Comparison of ENCODE assay signal across 8 cellular contexts in the genomic region with DNA sequence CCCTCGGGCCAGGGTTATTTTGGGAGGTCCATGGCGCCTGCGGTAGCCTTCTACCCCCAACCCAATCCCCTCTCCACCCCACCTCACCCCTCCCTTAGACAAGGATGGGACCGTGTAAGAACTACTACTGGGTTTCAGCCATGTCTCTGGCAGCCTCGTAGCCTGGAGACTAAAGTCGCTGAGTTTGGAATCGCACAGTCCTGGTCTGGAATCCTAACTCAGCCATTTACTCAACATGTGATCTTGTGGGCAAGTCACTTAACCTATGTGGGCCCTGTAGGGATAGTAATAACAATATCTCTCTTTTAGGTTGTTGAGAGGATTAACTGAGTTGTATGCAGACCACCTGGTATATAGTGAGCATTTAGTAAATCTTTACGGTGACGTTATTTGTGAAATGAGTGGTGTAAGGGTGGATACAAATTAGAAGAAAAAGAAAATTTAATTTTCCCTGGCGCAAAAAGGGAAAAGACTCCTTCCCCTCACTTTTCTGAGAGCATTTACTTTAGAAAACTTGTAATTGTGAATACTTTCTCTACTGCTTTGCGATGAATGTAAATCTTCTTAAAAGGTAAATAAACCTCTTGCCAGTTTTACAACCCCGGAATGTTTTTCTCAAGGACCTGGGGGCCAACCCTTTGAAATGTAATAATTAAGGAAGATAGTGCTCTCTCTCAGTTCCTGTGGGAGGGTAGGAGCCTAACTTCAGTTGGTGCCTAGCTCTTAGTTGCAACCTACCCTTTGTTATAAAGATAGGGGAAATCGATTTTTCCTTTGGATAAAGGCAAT. TPM values are rescaled to one million over a fixed set of nuclear protein-coding genes. Genes with fewer than 3 reads are reported as not detected.
DNase-seq lines count a peak whose midpoint lies in the region; ATAC-seq and TF ChIP-seq lines count a peak whose summit lies in the region.

No MANE protein-coding gene starts in this region.

- H3K79me1 ChIP-seq in neuronal stem cell (ENCODE audit: low read depth, low read length): peaks cover 4% of the 10 kb centered on the region

- peak overlapping the region; percentile 76 for H3K18ac ChIP-seq in neuronal stem cell (ENCODE audit: low read length)

- peaks cover 12% of the 10 kb centered on the region; the same call in 1 of the 2 replicates for H3K36me3 ChIP-seq in SJCRH30
- H3K36me3 ChIP-seq in esophagus squamous epithelium: peaks cover 9 to 26% (median 12%) of the 10 kb centered on the region in 3 donors
- peaks cover 22 to 26% of the 10 kb centered on the region in 2 donors for H3K36me3 ChIP-seq in neuronal stem cell (replicated peaks in 1 of 2; ENCODE audit: control insufficient read depth in 2 of 2, insufficient read depth in 2 of 2, low read length in 2 of 2)

- peak overlapping the region; percentile 62 for H2BK5ac ChIP-seq in neuronal stem cell (ENCODE audit: low read length)

- H3K4me1 ChIP-seq in SJCRH30 (peaks cover 3% of the 10 kb centered on the region; the same call in 1 of the 2 replicates), esophagus squamous epithelium (peaks cover 4 to 34% (median 14%) of the 10 kb centered on the region in 3 donors), neuronal stem cell (ENCODE audit: control insufficient read depth in 2 of 2, insufficient read depth in 1 of 2, low read depth in 1 of 2, low read length in 2 of 2) (peaks cover 0 to 8% of the 10 kb centered on the region in 2 donors)

- H3K9ac ChIP-seq in neuronal stem cell (ENCODE audit: low read depth, low read length, poor library complexity): no peak overlapping the region

- H3K9me3 ChIP-seq in SJCRH30 (replicated peaks) (no peaks in the 10 kb centered on the region), esophagus squamous epithelium (no peaks in the 10 kb centered on the region), neuronal stem cell (replicated peaks in 1 of 2; ENCODE audit: control insufficient read depth in 2 of 2, insufficient read depth in 1 of 2, low read depth in 1 of 2, low read length in 2 of 2) (no peaks in the 10 kb centered on the region)

- peak overlapping the region; percentile 78 for H3K27ac ChIP-seq in SJCRH30
- H3K27ac ChIP-seq in esophagus squamous epithelium: peak overlapping the region; percentile 87 to 96 (median 91)
- H3K27ac ChIP-seq in neuronal stem cell (replicated peaks; ENCODE audit: low read length): peak overlapping the region; percentile 78

- no peak for TF ChIP-seq POLR2A in esophagus squamous epithelium (IDR thresholded peaks at IDR 0.05)

- H3K4me3 ChIP-seq in SJCRH30 (peak overlapping the region; percentile 87), esophagus squamous epithelium (peak overlapping the region; percentile 69 to 97 (median 81)), neuronal stem cell (ENCODE audit: low read length in 2 of 2) (peak overlapping the region; percentile 71 to 78)

- H4K91ac ChIP-seq in neuronal stem cell (ENCODE audit: low read depth, low read length, poor library complexity): peak overlapping the region; percentile 90

- no peak for TF ChIP-seq CTCF in esophagus squamous epithelium (IDR thresholded peaks at IDR 0.05)

- no peak overlapping the region for H2BK12ac ChIP-seq in neuronal stem cell (ENCODE audit: low read length)

- peak; percentile 31 for DNase-seq in AG08396 (ENCODE audit: low spot score)
- DNase-seq in SJCRH30: no peak
- no peak for DNase-seq in esophagus squamous epithelium (lab: John Stamatoyannopoulos, UW)
- DNase-seq in neuronal stem cell (ENCODE audit: low spot score): no peak
- no peak for DNase-seq in posterior cingulate gyrus
- DNase-seq in hepatic stellate cell (ENCODE audit: low spot score): no peak

- intact Hi-C loops in esophagus squamous epithelium (cut with DNase I) (no loop called here), posterior cingulate gyrus (cut with DNase I) (loop anchor here (2.0 kb wide), 1 partner anchor 14 kb away; a partner anchor contains a TSS)

- H3K23ac ChIP-seq in neuronal stem cell (ENCODE audit: low read depth, low read length, poor library complexity): peak overlapping the region; percentile 81

- ATAC-seq in GM18868 (IDR thresholded peaks at IDR 0.05; ENCODE audit: unreplicated experiment) (peak; percentile 41), HG03280 (IDR thresholded peaks at IDR 0.05; ENCODE audit: unreplicated experiment) (peak; percentile 35)

- no peak overlapping the region for H2AK5ac ChIP-seq in neuronal stem cell (ENCODE audit: low read depth, low read length)

- WGBS in esophagus squamous epithelium, 2 donors: 47 to 51% methylated on average over 10 of the region's 13 CpGs
- no CpG with 5 or more reads among the region's 13 CpGs for WGBS in neuronal stem cell (ENCODE audit: extremely low coverage in 2 of 2, insufficient read length in 2 of 2, insufficient replicate concordance in 1 of 2), 2 donors

- H3K27me3 ChIP-seq in SJCRH30 (no peaks in the 10 kb centered on the region), esophagus squamous epithelium (no peaks in the 10 kb centered on the region), neuronal stem cell (ENCODE audit: control insufficient read depth in 3 of 3, insufficient read depth in 3 of 3, low read depth in 1 of 3, low read length in 3 of 3) (no peaks in the 10 kb centered on the region)

- no peak overlapping the region for H2BK15ac ChIP-seq in neuronal stem cell (ENCODE audit: low read length)

- no peak overlapping the region for H3K4ac ChIP-seq in neuronal stem cell (ENCODE audit: low read length)

- no peak overlapping the region for H2BK120ac ChIP-seq in neuronal stem cell (ENCODE audit: low read depth, low read length)

- H4K8ac ChIP-seq in neuronal stem cell (ENCODE audit: low read depth, low read length): no peak overlapping the region

- H3K4me2 ChIP-seq in neuronal stem cell (ENCODE audit: insufficient read depth, low read length, poor library complexity, severe bottlenecking): peak overlapping the region; percentile 51

- H2AFZ ChIP-seq in neuronal stem cell (ENCODE audit: low read length): peak overlapping the region; percentile 84

- no peak overlapping the region for H3K14ac ChIP-seq in neuronal stem cell (ENCODE audit: low read length)

RNA-seq across cellular contexts. Expression of a gene that starts 0.6 kb away (rescaled TPM):
- 130 and 140 TPM in 2 replicates for total RNA-seq in SJCRH30 (2014; rRNA removed; shearing (Covaris generic))
- total RNA-seq in esophagus squamous epithelium: 10 to 100 TPM; 49.1 to 96.4 (median 74.0) TPM
- 128 TPM for polyA plus RNA-seq in neuronal stem cell (2013, experiment 1 of 2)
- 126 TPM for polyA plus RNA-seq in neuronal stem cell (2013, experiment 2 of 2)

RNA-seq across cellular contexts. Expression of a gene that starts 14.5 kb away (rescaled TPM):
- 0.71 and 2.6 TPM in 2 replicates for total RNA-seq in SJCRH30 (2014; rRNA removed; shearing (Covaris generic))
- 1 to 10 TPM; 2.4 to 6.8 (median 4.5) TPM for total RNA-seq in esophagus squamous epithelium
- 7.2 TPM for polyA plus RNA-seq in neuronal stem cell (2013, experiment 1 of 2)
- polyA plus RNA-seq in neuronal stem cell (2013, experiment 2 of 2): 7.9 TPM

RNA-seq across cellular contexts. Expression of a gene that starts 17.9 kb away (rescaled TPM):
- not detected in 2 replicates for total RNA-seq in SJCRH30 (2014; rRNA removed; shearing (Covaris generic))
- total RNA-seq in esophagus squamous epithelium: 10 to 100 TPM in 1 of 4 donors, 1 to 10 TPM in 2, under 1 TPM in 1; 0.42 to 10.0 (median 4.7) TPM
- polyA plus RNA-seq in neuronal stem cell (2013, experiment 1 of 2): 0.20 TPM
- 0.11 TPM for polyA plus RNA-seq in neuronal stem cell (2013, experiment 2 of 2)
